Comparison of ENCODE assay signal across 1 cellular context in genomic region chr2:187169108-187169713, GRCh38.
A peak's percentile ranks its signal among the peaks of the same experiment; 100 is the strongest.
TF ChIP-seq lines count a peak whose summit lies in the region.

No MANE protein-coding gene starts in this region.

TF ChIP-seq in GM12878, 131 proteins besides CTCF, POLR2A, EP300 and RAD21 (continued from another document):
- TF ChIP-seq SMAD5 (IDR thresholded peaks at IDR 0.05; ENCODE audit: low read depth) = no peak
- no peak for TF ChIP-seq KDM1A (IDR thresholded peaks at IDR 0.05; ENCODE audit: borderline replicate concordance)
- TF ChIP-seq SUPT20H (IDR thresholded peaks at IDR 0.05; ENCODE audit: borderline replicate concordance, control insufficient read depth, low read depth, low read length) = no peak
- no peak for TF ChIP-seq SREBF1 (IDR thresholded peaks at IDR 0.05; ENCODE audit: low read length)
- no peak for TF ChIP-seq RELA (IDR thresholded peaks at IDR 0.05; ENCODE audit: borderline replicate concordance, partially characterized antibody)
- TF ChIP-seq SIX5 (IDR thresholded peaks at IDR 0.05; ENCODE audit: low read depth, low read length, severe bottlenecking) = no peak
- peak; percentile 49; the same call in 1 of the 2 replicates for TF ChIP-seq FOXM1 (IDR thresholded peaks at IDR 0.05; ENCODE audit: low read depth, low read length)
- TF ChIP-seq IRF3 (IDR thresholded peaks at IDR 0.05) = no peak
- TF ChIP-seq CHD2 (IDR thresholded peaks at IDR 0.05; ENCODE audit: borderline replicate concordance, low read depth, low read length) = no peak
- no peak for TF ChIP-seq POLR2AphosphoS2 (IDR thresholded peaks at IDR 0.05; ENCODE audit: low read depth, low read length)
- no peak for TF ChIP-seq EZH2 (IDR thresholded peaks at IDR 0.05; ENCODE audit: borderline replicate concordance, control insufficient read depth, low read depth, low read length)
- no peak for TF ChIP-seq IRF4 (IDR thresholded peaks at IDR 0.05; ENCODE audit: low read depth, low read length)
- TF ChIP-seq BMI1 (IDR thresholded peaks at IDR 0.05; ENCODE audit: borderline replicate concordance) = peak; percentile 92
- no peak for TF ChIP-seq SMARCA5 (IDR thresholded peaks at IDR 0.05)
- no peak for TF ChIP-seq BCL11A (IDR thresholded peaks at IDR 0.05; ENCODE audit: low read depth, low read length)
- peak; percentile 64 for TF ChIP-seq NFIC (IDR thresholded peaks at IDR 0.05; ENCODE audit: low read depth, low read length)
- no peak for TF ChIP-seq ZBED1 (IDR thresholded peaks at IDR 0.05; ENCODE audit: borderline replicate concordance)
- peak; percentile 66 for TF ChIP-seq NBN (IDR thresholded peaks at IDR 0.05)
- TF ChIP-seq HCFC1 (IDR thresholded peaks at IDR 0.05; ENCODE audit: low read length) = no peak
- TF ChIP-seq ZBTB40 (IDR thresholded peaks at IDR 0.05; ENCODE audit: borderline replicate concordance) = peak; percentile 56; the same call in 1 of the 2 replicates
- TF ChIP-seq MAX (IDR thresholded peaks at IDR 0.05; ENCODE audit: low read depth, low read length) = no peak
- no peak for TF ChIP-seq BRCA1 (IDR thresholded peaks at IDR 0.05; ENCODE audit: low read depth, low read length)
- TF ChIP-seq SPI1 (IDR thresholded peaks at IDR 0.05; ENCODE audit: borderline replicate concordance, insufficient read depth, low read depth, low read length) = peak; percentile 94
- TF ChIP-seq USF1 (IDR thresholded peaks at IDR 0.05; ENCODE audit: borderline replicate concordance, extremely low read length, insufficient read depth, low read depth, low read length) = no peak
- peak; percentile 75; the same call in 1 of the 2 replicates for TF ChIP-seq RFX5 (IDR thresholded peaks at IDR 0.05; ENCODE audit: low read depth, low read length)
- no peak for TF ChIP-seq KAT2A (conservative IDR thresholded peaks at IDR 0.05; ENCODE audit: control insufficient read depth, low read depth, low read length)
- TF ChIP-seq CREM (IDR thresholded peaks at IDR 0.05; ENCODE audit: low read depth) = peak; percentile 30; the same call in 1 of the 2 replicates
- TF ChIP-seq IKZF1 (conservative IDR thresholded peaks at IDR 0.05) = peak; percentile 84
- TF ChIP-seq IKZF2 (IDR thresholded peaks at IDR 0.05) = peak; percentile 94 to 96
- 0 out of 2 replicates have a peak, but pooled peaks have one; percentile 40 for TF ChIP-seq ATF2 (IDR thresholded peaks at IDR 0.05; ENCODE audit: low read length)
- no peak for TF ChIP-seq REST (IDR thresholded peaks at IDR 0.05; ENCODE audit: low read depth, low read length)
- TF ChIP-seq ZNF384 (IDR thresholded peaks at IDR 0.05; ENCODE audit: borderline replicate concordance, low read depth, low read length) = peak; percentile 95
- TF ChIP-seq ETV6 (conservative IDR thresholded peaks at IDR 0.05 in 1 of 2, IDR thresholded peaks at IDR 0.05 in 1 of 2; ENCODE audit: borderline replicate concordance in 1 of 2, low read depth in 1 of 2) = no peak
- no peak for TF ChIP-seq MLLT1 (IDR thresholded peaks at IDR 0.05)
- no peak for TF ChIP-seq E2F4 (IDR thresholded peaks at IDR 0.05; ENCODE audit: low read depth, low read length)
- TF ChIP-seq MTA2 (IDR thresholded peaks at IDR 0.05; ENCODE audit: low read depth) = peak; percentile 94
- TF ChIP-seq SKIL (IDR thresholded peaks at IDR 0.05; ENCODE audit: low read depth, poor library complexity, severe bottlenecking) = peak; percentile 64
- TF ChIP-seq SMAD1 (IDR thresholded peaks at IDR 0.05; ENCODE audit: low read depth, partially characterized antibody) = peak; percentile 60
- TF ChIP-seq NR2F1 (conservative IDR thresholded peaks at IDR 0.05) = no peak
- no peak for TF ChIP-seq IRF5 (IDR thresholded peaks at IDR 0.05; ENCODE audit: borderline replicate concordance)
- no peak for TF ChIP-seq SREBF2 (IDR thresholded peaks at IDR 0.05; ENCODE audit: low read length)
- TF ChIP-seq ATF7 (IDR thresholded peaks at IDR 0.05; ENCODE audit: low read depth) = peak; percentile 61
